Comparison of ENCODE assay signal across 8 cellular contexts in the genomic region with DNA sequence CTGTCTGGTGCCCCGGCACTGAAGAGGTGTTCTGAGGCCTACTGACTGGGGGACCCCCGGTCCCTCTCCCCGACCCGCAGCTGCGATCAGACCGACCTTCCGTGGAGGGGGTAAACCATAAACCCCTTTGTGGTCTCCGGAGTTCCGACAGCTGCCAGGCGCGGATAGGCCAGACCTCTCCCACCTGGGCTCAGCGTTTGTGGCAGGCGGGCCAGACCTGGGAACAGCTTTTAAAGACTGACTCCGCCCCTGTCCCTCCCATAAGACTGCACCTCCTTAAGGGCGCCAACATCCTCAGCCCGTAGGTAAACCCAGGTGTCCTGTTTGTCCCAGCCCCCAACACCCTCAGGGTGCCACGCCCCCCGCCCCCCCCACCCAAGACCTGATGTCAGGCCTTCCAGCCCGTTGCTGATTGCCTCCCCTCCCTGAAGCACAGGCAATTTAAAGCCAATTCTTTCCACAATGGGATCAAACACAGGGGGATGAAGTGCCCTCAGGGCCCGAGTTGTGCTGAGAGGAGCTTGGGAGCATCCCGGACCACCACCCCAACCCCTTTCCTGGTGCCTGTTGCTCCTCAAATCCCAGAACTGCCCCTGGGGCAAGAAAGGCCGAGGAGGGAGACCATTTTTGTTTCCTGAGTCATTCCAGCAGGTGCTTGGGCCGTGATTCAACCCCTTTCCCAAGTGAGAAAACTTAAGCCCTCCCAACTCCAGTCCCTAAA. TPM values are rescaled to one million over a fixed set of nuclear protein-coding genes. Genes with fewer than 3 reads are reported as not detected.
DNase-seq lines count a peak whose midpoint lies in the region; ATAC-seq and TF ChIP-seq lines count a peak whose summit lies in the region.

A gene (minus strand): TSS at position 204 of the 721 bp plus-strand sequence. CDS start 418 bp downstream, outside the sequence.

- H3K4me3 ChIP-seq in iPS-18c (ENCODE audit: insufficient read depth, low read depth, low read length), result peak within 1 kb of the TSS; percentile 75
- H3K4me3 ChIP-seq in stomach, result peak within 1 kb of the TSS; percentile 38 to 55 (median 44)

- DNase-seq in DMS53 (lab: John Stamatoyannopoulos, UW), result peak; percentile 44
- DNase-seq in DMS53 treated with DMSO at 0.1 percent for 48 hours (lab: John Stamatoyannopoulos, UW; ENCODE audit: unreplicated experiment), result no peak
- DNase-seq in stomach, result no peak
- DNase-seq in GOT3 (lab: John Stamatoyannopoulos, UW), result no peak

- intact Hi-C loops in stomach (cut with DNase I; ENCODE audit: low total_unique reads), result no loop called here

- TF ChIP-seq POLR2A in stomach (IDR thresholded peaks at IDR 0.05), result no peak

- 61 to 72% (median 63%) methylated on average over 18 to 23 of the region's 23 CpGs for WGBS in stomach, 5 donors

- ATAC-seq in HG02938 (IDR thresholded peaks at IDR 0.05; ENCODE audit: unreplicated experiment), result no peak
- no peak for ATAC-seq in GM18868 (IDR thresholded peaks at IDR 0.05; ENCODE audit: unreplicated experiment)

- TF ChIP-seq EP300 in stomach (IDR thresholded peaks at IDR 0.05), result no peak

- peaks cover 15 to 57% (median 45%) of the 10 kb centered on the region in 4 donors for H3K4me1 ChIP-seq in stomach

- H3K27ac ChIP-seq in angular gyrus (ENCODE audit: low read depth, low read length) (peak within 1 kb of the TSS; percentile 42), stomach (peak within 1 kb of the TSS; percentile 10 to 83 (median 59))

- no peak for TF ChIP-seq CTCF in stomach (IDR thresholded peaks at IDR 0.05)

- H3K36me3 ChIP-seq in stomach, result peaks cover 40 to 89% (median 76%) of the 10 kb centered on the region in 4 donors

- H3K27me3 ChIP-seq in stomach, result no peaks in the 10 kb centered on the region

- H3K9me3 ChIP-seq in iPS-18c (ENCODE audit: control insufficient read depth, insufficient read depth, low read length) (no peaks in the 10 kb centered on the region), stomach (no peaks in the 10 kb centered on the region)

RNA-seq across cellular contexts. Expression of the gene that starts here (rescaled TPM):
- 1 to 10 TPM in 1 of 5 donors, not detected in 4; 1.7 TPM for total RNA-seq in stomach
- 10 to 100 TPM in 1 of 3 donors, under 1 TPM in 2; 0.76 to 48.1 (median 0.81) TPM for polyA plus RNA-seq in stomach
